1 cellular context compared by ENCODE assay signal in genomic region chr19:35317464-35318043, GRCh38.
TF ChIP-seq lines count a peak whose summit lies in the region.

No MANE protein-coding gene starts in this region.

TF ChIP-seq in K562, 482 proteins besides CTCF, POLR2A, EP300 and RAD21 (continued from another document):
- TF ChIP-seq CREB3 (tag; conservative IDR thresholded peaks at IDR 0.05; ENCODE audit: low read depth) = peak; percentile 88; the same call in 1 of the 2 replicates
- no peak for TF ChIP-seq NR2C2 (CRISPR knock-in tag; IDR thresholded peaks at IDR 0.05)
- TF ChIP-seq NR2C2 (tag; IDR thresholded peaks at IDR 0.05) = peak; percentile 81
- no peak for TF ChIP-seq RBM39 (optimal IDR thresholded peaks at IDR 0.05; ENCODE audit: low read depth, low read length)
- no peak for TF ChIP-seq CC2D1A (IDR thresholded peaks at IDR 0.05)
- no peak for TF ChIP-seq KLF6 (CRISPR knock-in tag; IDR thresholded peaks at IDR 0.05; ENCODE audit: borderline replicate concordance)
- no peak for TF ChIP-seq ZC3H4 (CRISPR knock-in tag; IDR thresholded peaks at IDR 0.05; ENCODE audit: borderline replicate concordance)
- no peak for TF ChIP-seq CREM (IDR thresholded peaks at IDR 0.05; ENCODE audit: low read depth)
- TF ChIP-seq EZH2 (IDR thresholded peaks at IDR 0.05; ENCODE audit: borderline replicate concordance, low read depth, low read length) = no peak
- no peak for TF ChIP-seq POLR2G (IDR thresholded peaks at IDR 0.05; ENCODE audit: low read depth, low read length)
- TF ChIP-seq ZNF512 (tag; IDR thresholded peaks at IDR 0.05) = no peak
- no peak for TF ChIP-seq SIN3B (IDR thresholded peaks at IDR 0.05; ENCODE audit: low read depth)
- no peak for TF ChIP-seq HMGXB4 (CRISPR knock-in tag; IDR thresholded peaks at IDR 0.05)
- TF ChIP-seq ZNF197 (CRISPR knock-in tag; IDR thresholded peaks at IDR 0.05; ENCODE audit: low read depth) = peak; percentile 26; the same call in 1 of the 2 replicates
- no peak for TF ChIP-seq RAD51 (IDR thresholded peaks at IDR 0.05; ENCODE audit: borderline replicate concordance, low read depth)
- TF ChIP-seq TCF15 (CRISPR knock-in tag; IDR thresholded peaks at IDR 0.05) = no peak
- TF ChIP-seq TCFL5 (CRISPR knock-in tag; conservative IDR thresholded peaks at IDR 0.05) = no peak
- 0 out of 2 replicates have a peak, but pooled peaks have one; percentile 30 for TF ChIP-seq MAX (CRISPR knock-in tag; IDR thresholded peaks at IDR 0.05)
- TF ChIP-seq HCFC1 (IDR thresholded peaks at IDR 0.05; ENCODE audit: low read depth, low read length) = no peak
- TF ChIP-seq USF1 (CRISPR knock-in tag; IDR thresholded peaks at IDR 0.05) = peak; percentile 26; the same call in 1 of the 2 replicates
- TF ChIP-seq HBP1 (CRISPR knock-in tag; IDR thresholded peaks at IDR 0.05) = no peak
- no peak for TF ChIP-seq E2F6 (IDR thresholded peaks at IDR 0.05; ENCODE audit: borderline replicate concordance in 1 of 2, extremely low read depth in 1 of 2, insufficient read depth in 1 of 2, insufficient read length in 1 of 2, low read depth in 1 of 2, low read length in 1 of 2, poor library complexity in 1 of 2, severe bottlenecking in 1 of 2)
- no peak for TF ChIP-seq ZFPM2 (CRISPR knock-in tag; IDR thresholded peaks at IDR 0.05)
- TF ChIP-seq NCOA6 (IDR thresholded peaks at IDR 0.05) = no peak
- no peak for TF ChIP-seq IRF9 (tag; IDR thresholded peaks at IDR 0.05)
- no peak for TF ChIP-seq NFATC3 (IDR thresholded peaks at IDR 0.05)
- no peak for TF ChIP-seq GTF2F1 (IDR thresholded peaks at IDR 0.05; ENCODE audit: low read depth, low read length)
- no peak for TF ChIP-seq ZFP1 (CRISPR knock-in tag; IDR thresholded peaks at IDR 0.05)
- TF ChIP-seq ZNF589 (CRISPR knock-in tag; IDR thresholded peaks at IDR 0.05; ENCODE audit: low read depth) = 0 out of 2 replicates have a peak, but pooled peaks have one; percentile 26
- TF ChIP-seq SMAD4 (CRISPR knock-in tag; conservative IDR thresholded peaks at IDR 0.05) = no peak
- TF ChIP-seq ESRRA (IDR thresholded peaks at IDR 0.05; ENCODE audit: borderline replicate concordance, low read depth) = peak; percentile 40; the same call in 1 of the 2 replicates
- no peak for TF ChIP-seq NFE2 (IDR thresholded peaks at IDR 0.05; ENCODE audit: low read depth)
- TF ChIP-seq DIDO1 (tag; IDR thresholded peaks at IDR 0.05; ENCODE audit: low read depth) = no peak
- TF ChIP-seq ZNF165 (CRISPR knock-in tag; IDR thresholded peaks at IDR 0.05; ENCODE audit: borderline replicate concordance) = no peak
- no peak for TF ChIP-seq FOXA3 (CRISPR knock-in tag; conservative IDR thresholded peaks at IDR 0.05 in 1 of 2, IDR thresholded peaks at IDR 0.05 in 1 of 2)
- no peak for TF ChIP-seq CHD1 (IDR thresholded peaks at IDR 0.05; ENCODE audit: low read length)
- no peak for TF ChIP-seq NFYB (IDR thresholded peaks at IDR 0.05; ENCODE audit: extremely low read depth, insufficient read length)
- no peak for TF ChIP-seq ZNF609 (CRISPR knock-in tag; IDR thresholded peaks at IDR 0.05; ENCODE audit: borderline replicate concordance)
